8 cellular contexts compared by ENCODE assay signal in the genomic region with DNA sequence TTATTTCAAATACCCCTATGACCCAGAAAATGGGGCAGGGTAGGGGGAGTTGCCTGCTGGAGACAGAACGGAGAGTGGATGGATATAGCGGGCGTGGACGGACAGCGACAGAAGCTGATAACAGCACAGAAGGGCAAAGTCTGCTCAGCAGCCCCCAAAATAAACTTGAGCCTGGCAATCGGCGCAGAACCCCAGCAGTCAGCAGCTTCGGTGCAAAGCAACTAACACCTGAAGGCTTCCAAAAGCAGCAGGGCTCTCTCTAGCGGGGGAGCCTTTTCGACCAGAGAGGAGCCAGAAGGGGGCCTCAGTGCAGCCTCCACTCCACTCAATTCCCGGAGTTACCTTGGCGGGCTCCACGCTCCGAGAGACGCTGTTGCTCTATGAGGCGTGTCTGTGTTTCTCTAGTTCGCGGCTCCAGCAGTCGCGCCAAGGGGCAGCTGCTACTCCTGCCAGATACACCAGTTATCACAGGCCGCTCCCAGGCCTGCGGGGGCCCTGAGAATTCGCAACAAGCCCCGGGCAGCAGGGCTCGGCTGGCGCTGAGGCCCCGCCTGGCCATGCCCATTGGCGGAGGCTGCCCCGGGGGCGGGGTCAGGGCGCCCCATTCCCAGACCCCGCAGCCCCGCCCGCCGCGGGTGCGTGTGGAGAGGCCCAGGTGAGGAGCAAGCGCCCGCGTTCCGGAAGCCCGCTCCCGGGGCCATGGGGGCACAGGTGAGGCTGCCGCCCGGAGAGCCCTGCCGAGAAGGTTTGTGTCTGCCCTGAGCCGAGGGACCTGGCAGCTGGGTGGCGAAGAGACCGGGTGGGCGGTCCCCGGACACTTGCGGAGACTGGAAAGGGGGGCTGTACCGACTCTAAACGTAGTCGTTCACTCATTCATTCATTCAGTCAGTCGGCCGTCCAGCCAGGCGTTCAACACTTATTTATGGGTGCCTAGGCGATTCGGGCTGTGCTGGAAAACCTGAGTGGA. TPM values are rescaled to one million over a fixed set of nuclear protein-coding genes. Genes with fewer than 3 reads are reported as not detected.
DNase-seq lines count a peak whose midpoint lies in the region; ATAC-seq and TF ChIP-seq lines count a peak whose summit lies in the region.

A gene (minus strand): TSS at position 541 of the 967 bp plus-strand sequence. CDS start 63,992 bp downstream, outside the sequence.
A gene (plus strand): TSS at position 632 of the 967 bp plus-strand sequence. CDS start 68 bp downstream, at position 700.

- no peaks in the 10 kb centered on the region for H3K36me3 Mint-ChIP-seq in chondrocyte (ENCODE audit: low read depth)

- TF ChIP-seq CTCF in AG09309 (IDR thresholded peaks at IDR 0.05; ENCODE audit: control insufficient read depth, insufficient read depth, low read depth, low read length, missing control alignments) (peak; percentile 55), chondrocyte (IDR thresholded peaks at IDR 0.05) (peak; percentile 72)

- no peaks in the 10 kb centered on the region for H3K9me3 Mint-ChIP-seq in chondrocyte (ENCODE audit: low read depth)

- ATAC-seq in GM18909 (IDR thresholded peaks at IDR 0.05; ENCODE audit: poor library complexity, unreplicated experiment): peak; percentile 95
- ATAC-seq in HG03139 (IDR thresholded peaks at IDR 0.05; ENCODE audit: unreplicated experiment): peak; percentile 78

- H3K4me3 Mint-ChIP-seq in chondrocyte (ENCODE audit: unreplicated experiment): peak within 1 kb of the TSS; percentile 79

- peaks cover 14% of the 10 kb centered on the region for H3K27me3 Mint-ChIP-seq in chondrocyte (ENCODE audit: low read depth)

- H3K4me1 Mint-ChIP-seq in chondrocyte (ENCODE audit: low read depth): peaks cover 14% of the 10 kb centered on the region

- H3K27ac Mint-ChIP-seq in chondrocyte (ENCODE audit: unreplicated experiment): peak within 1 kb of the TSS; percentile 76

- H3K4me3 ChIP-seq in AG09309 (ENCODE audit: control insufficient read depth, low read depth, low read length): peak within 1 kb of the TSS; percentile 66

- DNase-seq in AG09309 (ENCODE audit: low read depth): no peak
- DNase-seq in NCI-H226: peak; percentile 86
- peak; percentile 63 to 66 for DNase-seq in activated CD4-positive, alpha-beta T cell treated with anti-CD3 and anti-CD28 coated beads for 24 hours (ENCODE audit: low read depth in 2 of 2)
- no peak for DNase-seq in chondrocyte (ENCODE audit: low spot score)
- peak; percentile 93 for DNase-seq in left kidney (ENCODE audit: low read depth, low spot score)
- peak; percentile 62 for DNase-seq in stimulated activated CD4-positive, alpha-beta T cell treated with anti-CD3 and anti-CD28 coated beads, Interleukin-1b, Interleukin-23, amount 100 ng/mL, for 48 hours

RNA-seq across cellular contexts. Expression of the first gene that starts in this region (rescaled TPM):
- not detected in 3 replicates for total RNA-seq in chondrocyte

RNA-seq across cellular contexts. Expression of the second gene that starts in this region (rescaled TPM):
- 0.32 to 0.59 TPM (median 0.48 TPM) in 3 replicates for total RNA-seq in chondrocyte

Comparison
In these comparisons a context has a peak if more than half of its experiments do, and no peak if none do; other contexts are left out.
1. DNase-seq: peak in NCI-H226 (single experiment), activated CD4-positive, alpha-beta T cell treated with anti-CD3 and anti-CD28 coated beads for 24 hours (2 of 2), left kidney (single experiment) and stimulated activated CD4-positive, alpha-beta T cell treated with anti-CD3 and anti-CD28 coated beads, Interleukin-1b, Interleukin-23, amount 100 ng/mL, for 48 hours (single experiment); none in AG09309 (single experiment) and chondrocyte (single experiment).